In genomic region chr3:62246985-62247384, GRCh38 we compare ENCODE assay signal across 35 cellular contexts.
"Had no signal": no experiment of that assay in that cellular context is flagged by ENCODE, and none has a peak within 500 bp of the region (broad histone marks: within the 10 kb centered on the region; RNA-seq: fewer than 3 reads in every experiment).

No MANE protein-coding gene starts in this region.

- H3K36me3 Mint-ChIP-seq: activated CD4-positive, alpha-beta memory T cell treated with anti-CD3 and anti-CD28 coated beads for 36 hours; activated naive CD4-positive, alpha-beta T cell treated with anti-CD3 and anti-CD28 coated beads, Interleukin-2, amount 50 U/mL, for 72 hours; activated naive CD8-positive, alpha-beta T cell treated with anti-CD3 and anti-CD28 coated beads for 36 hours had no signal

- H3K27ac Mint-ChIP-seq: activated B cell treated with CpG ODN at 0.5 μM for 24 hours; activated CD4-positive, alpha-beta memory T cell treated with anti-CD3 and anti-CD28 coated beads for 36 hours; activated CD4-positive, alpha-beta T cell treated with anti-CD3 and anti-CD28 coated beads, Interleukin-2, amount 10 ng/mL, durations not matched to agents 24 days and 14 days; activated CD8-positive, alpha-beta T cell treated with anti-CD3 and anti-CD28 coated beads for 36 hours; activated naive CD4-positive, alpha-beta T cell treated with anti-CD3 and anti-CD28 coated beads for 36 hours; activated naive CD4-positive, alpha-beta T cell treated with anti-CD3 and anti-CD28 coated beads, Interleukin-2, amount 50 U/mL, for 72 hours; activated naive CD8-positive, alpha-beta T cell treated with anti-CD3 and anti-CD28 coated beads for 36 hours; activated T-cell treated with anti-CD3 and anti-CD28 coated beads, Interleukin-2, amount 50 U/mL, for 72 hours; activated T-helper 1 cell treated with anti-CD3 and anti-CD28 coated beads, Interleukin-12 subunit alpha, Interleukin-12 subunit beta, Interleukin-2, Interleukin-4 antibody, amounts not matched to agents 30 ng/mL and 10 ng/mL and 1 ng/mL, durations not matched to agents 14 hours and 24 hours and 36 hours; activated T-helper 17 cell treated with anti-CD3 and anti-CD28 coated beads, Interleukin-2, amount 50 U/mL, for 72 hours; T-helper 1 cell treated with Interleukin-12 subunit alpha and Interleukin-12 subunit beta and Interleukin-4 antibody, amounts not matched to agents 30 μg/mL and 1 μg/mL, for 36 hours; T-helper 2 cell treated with Interferon-gamma antibody and Interleukin-4, amounts not matched to agents 5 μg/mL and 100 μg/mL, for 36 hours had no signal

- H3K4me1 Mint-ChIP-seq: activated B cell treated with CpG ODN at 0.5 μM for 24 hours; activated CD4-positive, alpha-beta T cell treated with anti-CD3 and anti-CD28 coated beads, Interleukin-2, amount 10 ng/mL, durations not matched to agents 24 days and 14 days; activated naive CD8-positive, alpha-beta T cell treated with anti-CD3 and anti-CD28 coated beads for 36 hours; activated T-helper 17 cell treated with anti-CD3 and anti-CD28 coated beads, Interleukin-2, amount 50 U/mL, for 72 hours; central memory CD8-positive, alpha-beta T cell had no signal

- ATAC-seq: activated CD8-positive, alpha-beta T cell treated with anti-CD3 and anti-CD28 coated beads for 36 hours; activated naive CD4-positive, alpha-beta T cell treated with anti-CD3 and anti-CD28 coated beads, Interleukin-2, amount 50 U/mL, for 72 hours; activated T-cell treated with anti-CD3 and anti-CD28 coated beads, Interleukin-2, amount 50 U/mL, for 4 hours; activated T-cell treated with anti-CD3 and anti-CD28 coated beads, Interleukin-2, amount 50 U/mL, for 72 hours; activated T-helper 17 cell treated with anti-CD3 and anti-CD28 coated beads, Interleukin-2, amount 50 U/mL, for 72 hours; body of pancreas had no signal

- H3K9me3 Mint-ChIP-seq: activated B cell treated with CpG ODN at 0.5 μM for 24 hours; activated CD4-positive, alpha-beta memory T cell treated with anti-CD3 and anti-CD28 coated beads for 36 hours; activated CD4-positive, alpha-beta T cell treated with anti-CD3 and anti-CD28 coated beads, Interleukin-2, amount 10 ng/mL, durations not matched to agents 24 days and 14 days; activated CD8-positive, alpha-beta T cell treated with anti-CD3 and anti-CD28 coated beads for 36 hours; activated naive CD4-positive, alpha-beta T cell treated with anti-CD3 and anti-CD28 coated beads for 36 hours; activated naive CD4-positive, alpha-beta T cell treated with anti-CD3 and anti-CD28 coated beads, Interleukin-2, amount 50 U/mL, for 72 hours; activated naive CD8-positive, alpha-beta T cell treated with anti-CD3 and anti-CD28 coated beads for 36 hours; activated T-cell treated with anti-CD3 and anti-CD28 coated beads, Interleukin-2, amount 50 U/mL, for 4 hours; activated T-cell treated with anti-CD3 and anti-CD28 coated beads, Interleukin-2, amount 50 U/mL, for 72 hours; activated T-helper 1 cell treated with anti-CD3 and anti-CD28 coated beads, Interleukin-12 subunit alpha, Interleukin-12 subunit beta, Interleukin-2, Interleukin-4 antibody, amounts not matched to agents 30 ng/mL and 10 ng/mL and 1 ng/mL, durations not matched to agents 14 hours and 24 hours and 36 hours; activated T-helper 17 cell treated with anti-CD3 and anti-CD28 coated beads, Interleukin-2, amount 50 U/mL, for 72 hours; central memory CD8-positive, alpha-beta T cell; T-helper 1 cell treated with Interleukin-12 subunit alpha and Interleukin-12 subunit beta and Interleukin-4 antibody, amounts not matched to agents 30 μg/mL and 1 μg/mL, for 36 hours; T-helper 2 cell treated with Interferon-gamma antibody and Interleukin-4, amounts not matched to agents 5 μg/mL and 100 μg/mL, for 36 hours had no signal

- H3K4me1 ChIP-seq: body of pancreas had no signal

- H3K4me3 Mint-ChIP-seq: activated B cell treated with CpG ODN at 0.5 μM for 24 hours; activated CD4-positive, alpha-beta memory T cell treated with anti-CD3 and anti-CD28 coated beads for 36 hours; activated CD4-positive, alpha-beta T cell treated with anti-CD3 and anti-CD28 coated beads, Interleukin-2, amount 10 ng/mL, durations not matched to agents 24 days and 14 days; activated CD8-positive, alpha-beta T cell treated with anti-CD3 and anti-CD28 coated beads for 36 hours; activated naive CD4-positive, alpha-beta T cell treated with anti-CD3 and anti-CD28 coated beads for 36 hours; activated naive CD8-positive, alpha-beta T cell treated with anti-CD3 and anti-CD28 coated beads for 36 hours; activated T-cell treated with anti-CD3 and anti-CD28 coated beads, Interleukin-2, amount 50 U/mL, for 4 hours; activated T-cell treated with anti-CD3 and anti-CD28 coated beads, Interleukin-2, amount 50 U/mL, for 72 hours; activated T-helper 1 cell treated with anti-CD3 and anti-CD28 coated beads, Interleukin-12 subunit alpha, Interleukin-12 subunit beta, Interleukin-2, Interleukin-4 antibody, amounts not matched to agents 30 ng/mL and 10 ng/mL and 1 ng/mL, durations not matched to agents 14 hours and 24 hours and 36 hours; activated T-helper 17 cell treated with anti-CD3 and anti-CD28 coated beads, Interleukin-2, amount 50 U/mL, for 72 hours; central memory CD8-positive, alpha-beta T cell; T-helper 1 cell treated with Interleukin-12 subunit alpha and Interleukin-12 subunit beta and Interleukin-4 antibody, amounts not matched to agents 30 μg/mL and 1 μg/mL, for 36 hours; T-helper 2 cell treated with Interferon-gamma antibody and Interleukin-4, amounts not matched to agents 5 μg/mL and 100 μg/mL, for 36 hours had no signal

- DNase-seq: activated B cell treated with CpG ODN at 0.5 μM for 24 hours; activated CD4-positive, alpha-beta memory T cell treated with anti-CD3 and anti-CD28 coated beads for 36 hours; activated CD4-positive, alpha-beta T cell treated with anti-CD3 and anti-CD28 coated beads for 4 hours; activated CD4-positive, alpha-beta T cell treated with anti-CD3 and anti-CD28 coated beads, Interleukin-2, amount 10 ng/mL, durations not matched to agents 24 days and 14 days; activated CD4-positive, alpha-beta T cell treated with anti-CD3 and anti-CD28 coated beads, Interleukin-2, amount 50 U/mL, for 1 hour; activated CD4-positive, alpha-beta T cell treated with anti-CD3 and anti-CD28 coated beads, Interleukin-2, amount 50 U/mL, for 4 hours; activated CD4-positive, CD25-positive, alpha-beta regulatory T cell treated with anti-CD3 and anti-CD28 coated beads, Interleukin-2, amount 50 U/mL, for 72 hours; activated CD8-positive, alpha-beta memory T cell treated with anti-CD3 and anti-CD28 coated beads, Interleukin-2, amount 50 U/mL, for 4 hours; activated CD8-positive, alpha-beta T cell treated with anti-CD3 and anti-CD28 coated beads for 36 hours; activated effector memory CD4-positive, alpha-beta T cell treated with anti-CD3 and anti-CD28 coated beads, Interleukin-2, amount 50 U/mL, for 16 hours; activated gamma-delta T cell treated with Interleukin-2 at 50 U/mL for 16 hours; activated naive CD4-positive, alpha-beta T cell; activated naive CD4-positive, alpha-beta T cell treated with anti-CD3 and anti-CD28 coated beads for 36 hours; activated naive CD4-positive, alpha-beta T cell treated with anti-CD3 and anti-CD28 coated beads, Interleukin-2, amount 50 U/mL, for 16 hours; activated naive CD8-positive, alpha-beta T cell treated with anti-CD3 and anti-CD28 coated beads for 36 hours; activated T-cell treated with anti-CD3 and anti-CD28 coated beads for 4 hours; activated T-cell treated with anti-CD3 and anti-CD28 coated beads, Interleukin-2, amount 50 U/mL, for 1 hour; activated T-cell treated with anti-CD3 and anti-CD28 coated beads, Interleukin-2, amount 50 U/mL, for 4 hours; activated T-cell treated with anti-CD3 and anti-CD28 coated beads, Interleukin-2, amount 50 U/mL, for 72 hours; adrenal gland; amniotic stem cell; aorta; body of pancreas; caudate nucleus; cerebellar nuclear complex; T-helper 1 cell; T-helper 2 cell; T-helper 9 cell had no signal

- H3K9me3 ChIP-seq: adrenal gland, body of pancreas had no signal

- H3K4me3 ChIP-seq: adrenal gland, body of pancreas, cardiac muscle cell had no signal

- H3K27ac ChIP-seq: adrenal gland, body of pancreas, cardiac muscle cell had no signal

- H3K36me3 ChIP-seq: adrenal gland, cardiac muscle cell had no signal

- H3K27me3 ChIP-seq: adrenal gland, body of pancreas, cardiac muscle cell had no signal

- H3K27me3 Mint-ChIP-seq: activated B cell treated with CpG ODN at 0.5 μM for 24 hours; activated CD8-positive, alpha-beta T cell treated with anti-CD3 and anti-CD28 coated beads for 36 hours; central memory CD8-positive, alpha-beta T cell had no signal
